17 cellular contexts compared by ENCODE assay signal in the genomic region with DNA sequence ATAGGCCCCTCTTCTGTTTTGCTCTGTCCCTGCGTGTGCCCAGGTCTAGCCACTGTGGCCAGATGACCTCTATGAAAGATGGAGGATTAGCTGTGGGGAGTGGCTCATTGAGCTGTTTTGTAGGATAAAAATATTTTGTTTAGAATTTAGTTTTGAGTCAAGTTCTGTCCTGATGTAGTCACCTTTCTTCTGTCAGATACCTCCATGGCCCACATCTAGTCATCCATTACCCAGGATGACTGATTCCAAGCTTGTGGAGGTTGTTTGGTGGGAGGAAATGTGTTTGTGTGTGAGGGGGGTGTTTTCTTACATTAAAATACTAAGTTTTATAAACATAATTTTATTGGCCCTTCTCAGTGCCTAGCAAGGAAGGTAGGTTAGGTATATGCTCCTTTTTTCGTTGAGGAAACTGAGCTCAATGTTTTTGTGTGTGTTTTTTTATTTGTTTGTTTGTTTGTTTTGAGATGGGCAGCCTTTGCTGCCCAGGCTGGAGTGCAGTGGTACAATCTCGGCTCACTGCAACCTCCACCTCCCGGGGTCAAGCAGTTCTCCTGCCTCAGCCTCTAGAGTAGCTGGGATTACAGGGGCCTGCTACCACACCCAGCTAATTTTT. TPM values are rescaled to one million over a fixed set of nuclear protein-coding genes. Genes with fewer than 3 reads are reported as not detected.
A peak's percentile ranks its signal among the peaks of the same experiment; 100 is the strongest.
DNase-seq lines count a peak whose midpoint lies in the region; ATAC-seq and TF ChIP-seq lines count a peak whose summit lies in the region.
"Had no signal": no experiment of that assay in that cellular context is flagged by ENCODE, and none has a peak within 500 bp of the region (broad histone marks: within the 10 kb centered on the region; RNA-seq: fewer than 3 reads in every experiment).

No MANE protein-coding gene starts in this region.

- H3K27me3 Mint-ChIP-seq in activated CD4-positive, alpha-beta memory T cell treated with anti-CD3 and anti-CD28 coated beads for 36 hours = no peaks in the 10 kb centered on the region
- no peaks in the 10 kb centered on the region for H3K27me3 Mint-ChIP-seq in activated CD4-positive, alpha-beta memory T cell treated with anti-CD3 and anti-CD28 coated beads, Interleukin-2, amount 10 ng/mL, durations not matched to agents 7 days and 5 days
- H3K27me3 Mint-ChIP-seq: CD8-positive, alpha-beta memory T cell; IgD-negative memory B cell had no signal

- H3K9me3 Mint-ChIP-seq in activated CD4-positive, alpha-beta memory T cell treated with anti-CD3 and anti-CD28 coated beads for 36 hours = no peaks in the 10 kb centered on the region
- H3K9me3 Mint-ChIP-seq in activated CD4-positive, alpha-beta memory T cell treated with anti-CD3 and anti-CD28 coated beads, Interleukin-2, amount 10 ng/mL, durations not matched to agents 7 days and 5 days = no peaks in the 10 kb centered on the region
- H3K9me3 Mint-ChIP-seq: CD8-positive, alpha-beta memory T cell; IgD-negative memory B cell had no signal

- no peak overlapping the region for H3K9ac ChIP-seq in MM.1S (ENCODE audit: low read length)

- H3K36me3 Mint-ChIP-seq in activated CD4-positive, alpha-beta memory T cell treated with anti-CD3 and anti-CD28 coated beads for 36 hours = peaks cover 23% of the 10 kb centered on the region
- H3K36me3 Mint-ChIP-seq in activated CD4-positive, alpha-beta memory T cell treated with anti-CD3 and anti-CD28 coated beads, Interleukin-2, amount 10 ng/mL, durations not matched to agents 7 days and 5 days (ENCODE audit: low read depth) = peaks cover 55% of the 10 kb centered on the region

- POLR2A ChIA-PET in activated CD4-positive, alpha-beta memory T cell treated with anti-CD3 and anti-CD28 coated beads for 36 hours (lab: Charles Lee) = interaction anchor here (0.6 to 1.4 kb wide), 6 partner anchors 9 to 69 kb away, joined by 3 to 4 read pairs (median 3); a partner anchor contains a TSS
- POLR2A ChIA-PET in activated CD4-positive, alpha-beta memory T cell treated with anti-CD3 and anti-CD28 coated beads, Interleukin-2, amount 10 ng/mL, durations not matched to agents 7 days and 5 days (lab: Charles Lee) = interaction anchor here (1.0 to 2.0 kb wide), 4 partner anchors 11 to 98 kb away, joined by 3 to 8 read pairs (median 4); a partner anchor contains a TSS
- POLR2A ChIA-PET in RWPE1 (lab: Yijun Ruan, JAX; ENCODE audit: low non-redundant PET) = no interaction called here

- intact Hi-C loops in activated CD4-positive, alpha-beta memory T cell treated with anti-CD3 and anti-CD28 coated beads for 36 hours (cut with micrococcal nuclease) = no loop called here
- intact Hi-C loops in Right ventricle myocardium superior (cut with DNase I) = no loop called here

- H3K4me2 ChIP-seq in MM.1S (ENCODE audit: low read depth, low read length) = no peak overlapping the region

- no peaks in the 10 kb centered on the region for H3K9me3 ChIP-seq in neutrophil
- no peaks in the 10 kb centered on the region for H3K9me3 ChIP-seq in MM.1S (replicated peaks; ENCODE audit: insufficient read depth, low read length)
- H3K9me3 ChIP-seq: HAP-1 had no signal

- no peaks in the 10 kb centered on the region for H3K4me1 ChIP-seq in neutrophil (ENCODE audit: control insufficient read depth in 1 of 2, insufficient read depth in 1 of 2, low read depth in 1 of 2, low read length in 1 of 2)
- H3K4me1 ChIP-seq in MM.1S (ENCODE audit: low read length) = no peaks in the 10 kb centered on the region
- H3K4me1 ChIP-seq: HAP-1 had no signal

- H4K20me1 ChIP-seq in MM.1S (ENCODE audit: insufficient read depth, low read length) = no peaks in the 10 kb centered on the region

- no peaks in the 10 kb centered on the region for H3K79me2 ChIP-seq in MM.1S (ENCODE audit: low read length)

- TF ChIP-seq CTCF in RWPE1 (conservative IDR thresholded peaks at IDR 0.05; ENCODE audit: low read depth) = no peak
- no peak for TF ChIP-seq CTCF in neutrophil (IDR thresholded peaks at IDR 0.05)
- no peak for TF ChIP-seq CTCF in MM.1S (IDR thresholded peaks at IDR 0.05; ENCODE audit: low read length)

- no peak overlapping the region for H3K4me3 ChIP-seq in neutrophil (ENCODE audit: low read depth in 1 of 2, low read length in 1 of 2)
- H3K4me3 ChIP-seq in MM.1S (ENCODE audit: low read length) = no peak overlapping the region
- H3K4me3 ChIP-seq: HAP-1 had no signal

- CTCF ChIA-PET in activated CD4-positive, alpha-beta memory T cell treated with anti-CD3 and anti-CD28 coated beads for 36 hours (lab: Charles Lee) = interaction anchor here (0.6 to 3.1 kb wide), 10 partner anchors 9 to 176 kb away, joined by 3 to 13 read pairs (median 4); no protein-coding TSS in a partner anchor
- CTCF ChIA-PET in activated CD4-positive, alpha-beta memory T cell treated with anti-CD3 and anti-CD28 coated beads, Interleukin-2, amount 10 ng/mL, durations not matched to agents 7 days and 5 days (lab: Charles Lee) = interaction anchor here (0.6 to 2.7 kb wide), 11 partner anchors 9 to 537 kb away, joined by 3 to 12 read pairs (median 4); no protein-coding TSS in a partner anchor
- CTCF ChIA-PET in RWPE1 (lab: Yijun Ruan, JAX) = interaction anchor here (0.6 to 1.4 kb wide), 4 partner anchors 17 to 98 kb away, joined by 3 to 6 read pairs (median 4); no protein-coding TSS in a partner anchor

- DNase-seq in activated CD4-positive, alpha-beta memory T cell treated with anti-CD3 and anti-CD28 coated beads for 36 hours = peak; percentile 50
- no peak for DNase-seq in activated CD4-positive, alpha-beta memory T cell treated with anti-CD3 and anti-CD28 coated beads, Interleukin-2, amount 10 ng/mL, durations not matched to agents 7 days and 5 days
- DNase-seq in RWPE1 (ENCODE audit: low spot score) (no peak), caudate nucleus (lab: John Stamatoyannopoulos, UW) (no peak), NCI-H82 treated with DMSO at 0.1 percent for 48 hours (lab: John Stamatoyannopoulos, UW; ENCODE audit: unreplicated experiment) (no peak), MM.1S (no peak), Right ventricle myocardium superior (no peak)
- DNase-seq: CD8-positive, alpha-beta memory T cell; DND-41; NCI-H187 treated with DMSO at 0.1 percent for 48 hours; NCI-H345; NCI-H526 treated with DMSO at 0.1 percent for 48 hours; RPMI8226 had no signal

- no peak overlapping the region for H3K4me3 Mint-ChIP-seq in activated CD4-positive, alpha-beta memory T cell treated with anti-CD3 and anti-CD28 coated beads for 36 hours
- H3K4me3 Mint-ChIP-seq in activated CD4-positive, alpha-beta memory T cell treated with anti-CD3 and anti-CD28 coated beads, Interleukin-2, amount 10 ng/mL, durations not matched to agents 7 days and 5 days = no peak overlapping the region
- H3K4me3 Mint-ChIP-seq: CD8-positive, alpha-beta memory T cell; IgD-negative memory B cell had no signal

- no peak for ATAC-seq in Right ventricle myocardium superior (ENCODE audit: poor library complexity)

- H3K27ac Mint-ChIP-seq in activated CD4-positive, alpha-beta memory T cell treated with anti-CD3 and anti-CD28 coated beads for 36 hours = peak overlapping the region; percentile 62
- no peak overlapping the region for H3K27ac Mint-ChIP-seq in activated CD4-positive, alpha-beta memory T cell treated with anti-CD3 and anti-CD28 coated beads, Interleukin-2, amount 10 ng/mL, durations not matched to agents 7 days and 5 days
- H3K27ac Mint-ChIP-seq: IgD-negative memory B cell had no signal

- no peak overlapping the region for H2AFZ ChIP-seq in MM.1S (ENCODE audit: low read length)

- H3K27me3 ChIP-seq in neutrophil = no peaks in the 10 kb centered on the region
- H3K27me3 ChIP-seq in MM.1S (replicated peaks; ENCODE audit: insufficient read depth, low read length) = no peaks in the 10 kb centered on the region

- H3F3A ChIP-seq in MM.1S (ENCODE audit: insufficient read depth, low read length) = no peaks in the 10 kb centered on the region

- no peaks in the 10 kb centered on the region for H3K9me2 ChIP-seq in MM.1S (replicated peaks; ENCODE audit: insufficient read depth, low read length)

- peaks cover 87% of the 10 kb centered on the region for H3K36me3 ChIP-seq in neutrophil
- peaks cover 3% of the 10 kb centered on the region; the same call in 1 of the 2 replicates for H3K36me3 ChIP-seq in MM.1S (replicated peaks; ENCODE audit: insufficient read depth, low read length)

- peak overlapping the region; percentile 11; the same call in 1 of the 2 replicates for H3K27ac ChIP-seq in RWPE1
- H3K27ac ChIP-seq in caudate nucleus (ENCODE audit: low read depth, low read length) = peak overlapping the region; percentile 98
- peak overlapping the region; percentile 17 for H3K27ac ChIP-seq in neutrophil
- no peak overlapping the region for H3K27ac ChIP-seq in MM.1S (ENCODE audit: low read length)
- H3K27ac ChIP-seq: HL-60 had no signal

- peaks cover 6% of the 10 kb centered on the region for H3K4me1 Mint-ChIP-seq in activated CD4-positive, alpha-beta memory T cell treated with anti-CD3 and anti-CD28 coated beads for 36 hours (ENCODE audit: low read depth)
- peaks cover 4% of the 10 kb centered on the region for H3K4me1 Mint-ChIP-seq in activated CD4-positive, alpha-beta memory T cell treated with anti-CD3 and anti-CD28 coated beads, Interleukin-2, amount 10 ng/mL, durations not matched to agents 7 days and 5 days
- H3K4me1 Mint-ChIP-seq: CD8-positive, alpha-beta memory T cell; IgD-negative memory B cell had no signal

RNA-seq across cellular contexts. Expression of a gene that starts 16.3 kb away (rescaled TPM):
- total RNA-seq in activated CD4-positive, alpha-beta memory T cell treated with anti-CD3 and anti-CD28 coated beads for 36 hours = 10 to 100 TPM; 19.7 to 21.7 TPM
- total RNA-seq in activated CD4-positive, alpha-beta memory T cell treated with anti-CD3 and anti-CD28 coated beads, Interleukin-2, amount 10 ng/mL, durations not matched to agents 7 days and 5 days = 10 to 100 TPM; 22.6 to 22.8 TPM
- 11.8 TPM for total RNA-seq in Right ventricle myocardium superior

RNA-seq across cellular contexts. Expression of a gene that starts 22.6 kb away (rescaled TPM):
- 10 to 100 TPM; 55.3 to 56.7 TPM for total RNA-seq in activated CD4-positive, alpha-beta memory T cell treated with anti-CD3 and anti-CD28 coated beads for 36 hours
- 10 to 100 TPM; 48.3 to 50.8 TPM for total RNA-seq in activated CD4-positive, alpha-beta memory T cell treated with anti-CD3 and anti-CD28 coated beads, Interleukin-2, amount 10 ng/mL, durations not matched to agents 7 days and 5 days
- 31.7 TPM for total RNA-seq in Right ventricle myocardium superior
